ENCODE assay signal across 8 cellular contexts in genomic region chr10:82072124-82072523, GRCh38.
"Had no signal": no experiment of that assay in that cellular context is flagged by ENCODE, and none has a peak within 500 bp of the region (broad histone marks: within the 10 kb centered on the region; RNA-seq: fewer than 3 reads in every experiment).

No MANE protein-coding gene starts in this region.

- DNase-seq: H9, HCEC 1CT, KBM-7 had no signal

- FAIRE-seq: H1, H54, HTR-8/SVneo had no signal

- H3K9ac ChIP-seq: KMS-11 had no signal

- H3K4me2 ChIP-seq: GM23338, KMS-11 had no signal

- H2AFZ ChIP-seq: GM23338 had no signal

- H3K4me3 ChIP-seq: GM23338 had no signal

- H3K27ac ChIP-seq: KMS-11 had no signal

- ATAC-seq: GM23338 had no signal
